ENCODE assay signal across 18 cellular contexts in genomic region chr13:114224201-114224600, GRCh38. TPM values are rescaled to one million over a fixed set of nuclear protein-coding genes. Genes with fewer than 3 reads are reported as not detected.
DNase-seq lines count a peak whose midpoint lies in the region; ATAC-seq and TF ChIP-seq lines count a peak whose summit lies in the region.
"Had no signal": no experiment of that assay in that cellular context is flagged by ENCODE, and none has a peak within 500 bp of the region (broad histone marks: within the 10 kb centered on the region; RNA-seq: fewer than 3 reads in every experiment).

No MANE protein-coding gene starts in this region.

- H3K18ac ChIP-seq in neuronal stem cell (ENCODE audit: low read length) = no peak overlapping the region

- H2AK5ac ChIP-seq in neuronal stem cell (ENCODE audit: low read depth, low read length) = no peak overlapping the region

- H3K4me3 Mint-ChIP-seq in activated naive CD8-positive, alpha-beta T cell = no peak overlapping the region
- H3K4me3 Mint-ChIP-seq in activated naive CD8-positive, alpha-beta T cell treated with anti-CD3 and anti-CD28 coated beads, Interleukin-2, amount 50 U/mL, for 24 hours = no peak overlapping the region
- H3K4me3 Mint-ChIP-seq in T-helper 17 cell (no peak overlapping the region), osteocyte (ENCODE audit: unreplicated experiment) (no peak overlapping the region)
- H3K4me3 Mint-ChIP-seq: CD14-positive monocyte had no signal

- H4K8ac ChIP-seq in neuronal stem cell (ENCODE audit: low read depth, low read length) = no peak overlapping the region

- H2BK120ac ChIP-seq in neuronal stem cell (ENCODE audit: low read depth, low read length) = no peak overlapping the region

- no peaks in the 10 kb centered on the region for H3K79me1 ChIP-seq in neuronal stem cell (ENCODE audit: low read depth, low read length)

- TF ChIP-seq CTCF in osteocyte (IDR thresholded peaks at IDR 0.05) = no peak

- no peak for DNase-seq in activated naive CD8-positive, alpha-beta T cell treated with anti-CD3 and anti-CD28 coated beads, Interleukin-2, amount 50 U/mL, for 24 hours
- DNase-seq in T-helper 17 cell (no peak), islet precursor cell (peak; percentile 32), neuronal stem cell (ENCODE audit: low spot score) (no peak), glomerular visceral epithelial cell (ENCODE audit: extremely low spot score) (no peak), osteocyte (ENCODE audit: extremely low spot score, unreplicated experiment) (no peak), NCI-H2081 (lab: John Stamatoyannopoulos, UW) (no peak)
- DNase-seq: DMS79 had no signal

- H4K91ac ChIP-seq in neuronal stem cell (ENCODE audit: low read depth, low read length, poor library complexity) = no peak overlapping the region

- peaks cover 2 to 4% of the 10 kb centered on the region in 2 donors for H3K4me1 ChIP-seq in neuronal stem cell (ENCODE audit: control insufficient read depth in 2 of 2, insufficient read depth in 1 of 2, low read depth in 1 of 2, low read length in 2 of 2)
- H3K4me1 ChIP-seq: HAP-1 had no signal

- no peaks in the 10 kb centered on the region for H3K9me3 Mint-ChIP-seq in activated naive CD8-positive, alpha-beta T cell (ENCODE audit: low read depth)
- H3K9me3 Mint-ChIP-seq in activated naive CD8-positive, alpha-beta T cell treated with anti-CD3 and anti-CD28 coated beads, Interleukin-2, amount 50 U/mL, for 24 hours = no peaks in the 10 kb centered on the region
- no peaks in the 10 kb centered on the region for H3K9me3 Mint-ChIP-seq in osteocyte (ENCODE audit: unreplicated experiment)
- H3K9me3 Mint-ChIP-seq: CD14-positive monocyte had no signal

- H2AFZ ChIP-seq in neuronal stem cell (ENCODE audit: low read length) = peak overlapping the region; percentile 17

- no peak overlapping the region for H3K9ac ChIP-seq in neuronal stem cell (ENCODE audit: low read depth, low read length, poor library complexity)

- H3K27me3 Mint-ChIP-seq in activated naive CD8-positive, alpha-beta T cell = no peaks in the 10 kb centered on the region
- H3K27me3 Mint-ChIP-seq in activated naive CD8-positive, alpha-beta T cell treated with anti-CD3 and anti-CD28 coated beads, Interleukin-2, amount 50 U/mL, for 24 hours = no peaks in the 10 kb centered on the region
- H3K27me3 Mint-ChIP-seq in T-helper 17 cell = no peaks in the 10 kb centered on the region
- peaks cover 7% of the 10 kb centered on the region for H3K27me3 Mint-ChIP-seq in osteocyte (ENCODE audit: unreplicated experiment)

- H3K4me1 Mint-ChIP-seq in activated naive CD8-positive, alpha-beta T cell (ENCODE audit: low read depth) = peaks cover 74% of the 10 kb centered on the region
- H3K4me1 Mint-ChIP-seq in activated naive CD8-positive, alpha-beta T cell treated with anti-CD3 and anti-CD28 coated beads, Interleukin-2, amount 50 U/mL, for 24 hours = peaks cover 63% of the 10 kb centered on the region
- peaks cover 41% of the 10 kb centered on the region for H3K4me1 Mint-ChIP-seq in T-helper 17 cell
- H3K4me1 Mint-ChIP-seq in osteocyte (ENCODE audit: unreplicated experiment) = peaks cover 15% of the 10 kb centered on the region

- H2BK15ac ChIP-seq in neuronal stem cell (ENCODE audit: low read length) = no peak overlapping the region

- H3K14ac ChIP-seq in neuronal stem cell (ENCODE audit: low read length) = no peak overlapping the region

- no peak overlapping the region for H3K27ac ChIP-seq in neuronal stem cell (replicated peaks; ENCODE audit: low read length)
- H3K27ac ChIP-seq: 22Rv1 had no signal

- H3K4me3 ChIP-seq in neuronal stem cell (ENCODE audit: low read length in 2 of 2) = no peak overlapping the region
- H3K4me3 ChIP-seq: GM12878, HAP-1 had no signal

- H3K23ac ChIP-seq in neuronal stem cell (ENCODE audit: low read depth, low read length, poor library complexity) = no peak overlapping the region

- peak overlapping the region; percentile 89 for H3K27ac Mint-ChIP-seq in activated naive CD8-positive, alpha-beta T cell
- no peak overlapping the region for H3K27ac Mint-ChIP-seq in activated naive CD8-positive, alpha-beta T cell treated with anti-CD3 and anti-CD28 coated beads, Interleukin-2, amount 50 U/mL, for 24 hours
- H3K27ac Mint-ChIP-seq in T-helper 17 cell (peak overlapping the region; percentile 93), osteocyte (ENCODE audit: unreplicated experiment) (no peak overlapping the region)

- WGBS in neuronal stem cell (ENCODE audit: extremely low coverage in 2 of 2, insufficient read length in 2 of 2, insufficient replicate concordance in 1 of 2), 2 donors = no CpG with 5 or more reads among the region's 13 CpGs

- no peak overlapping the region for H2BK12ac ChIP-seq in neuronal stem cell (ENCODE audit: low read length)

- no peak overlapping the region for H2BK5ac ChIP-seq in neuronal stem cell (ENCODE audit: low read length)

- H3K36me3 ChIP-seq in neuronal stem cell (replicated peaks in 1 of 2; ENCODE audit: control insufficient read depth in 2 of 2, insufficient read depth in 2 of 2, low read length in 2 of 2) = no peaks in the 10 kb centered on the region
- H3K36me3 ChIP-seq: HAP-1 had no signal

- H3K9me3 ChIP-seq in T-helper 17 cell (ENCODE audit: control insufficient read depth, low read length, poor library complexity, severe bottlenecking) (no peaks in the 10 kb centered on the region), neuronal stem cell (replicated peaks in 1 of 2; ENCODE audit: control insufficient read depth in 2 of 2, insufficient read depth in 1 of 2, low read depth in 1 of 2, low read length in 2 of 2) (no peaks in the 10 kb centered on the region)
- H3K9me3 ChIP-seq: HAP-1 had no signal

- H3K4ac ChIP-seq in neuronal stem cell (ENCODE audit: low read length) = no peak overlapping the region

- no peaks in the 10 kb centered on the region for H3K36me3 Mint-ChIP-seq in activated naive CD8-positive, alpha-beta T cell
- no peaks in the 10 kb centered on the region for H3K36me3 Mint-ChIP-seq in activated naive CD8-positive, alpha-beta T cell treated with anti-CD3 and anti-CD28 coated beads, Interleukin-2, amount 50 U/mL, for 24 hours (ENCODE audit: low read depth)
- H3K36me3 Mint-ChIP-seq in T-helper 17 cell (ENCODE audit: low read depth) (peaks cover 2% of the 10 kb centered on the region), osteocyte (ENCODE audit: unreplicated experiment) (no peaks in the 10 kb centered on the region)
- H3K36me3 Mint-ChIP-seq: CD14-positive monocyte had no signal

- peaks cover 0 to 6% (median 3%) of the 10 kb centered on the region in 3 experiments for H3K27me3 ChIP-seq in neuronal stem cell (ENCODE audit: control insufficient read depth in 3 of 3, insufficient read depth in 3 of 3, low read depth in 1 of 3, low read length in 3 of 3)

- ATAC-seq in activated naive CD8-positive, alpha-beta T cell treated with anti-CD3 and anti-CD28 coated beads, Interleukin-2, amount 50 U/mL, for 24 hours = no peak
- ATAC-seq in T-helper 17 cell = no peak
- ATAC-seq: GM12878, HepG2 had no signal

- no peak overlapping the region for H3K4me2 ChIP-seq in neuronal stem cell (ENCODE audit: insufficient read depth, low read length, poor library complexity, severe bottlenecking)

RNA-seq across cellular contexts. Expression of gene CDC16, which starts 10.5 kb away (rescaled TPM):
- total RNA-seq in T-helper 17 cell (10 to 100 TPM; 47.8 to 69.3 TPM), osteocyte (72.6 and 73.7 TPM in 2 replicates)
- polyA plus RNA-seq in neuronal stem cell (2013, experiment 1 of 2) = 47.5 TPM
- polyA plus RNA-seq in neuronal stem cell (2013, experiment 2 of 2) = 48.2 TPM

RNA-seq across cellular contexts. Expression of gene CFAP97D2, which starts 45.1 kb away (rescaled TPM):
- not detected for total RNA-seq in T-helper 17 cell
- 0.22 TPM for polyA plus RNA-seq in neuronal stem cell (2013, experiment 1 of 2)
- 0.11 TPM for polyA plus RNA-seq in neuronal stem cell (2013, experiment 2 of 2)
- total RNA-seq in osteocyte = not detected in 2 replicates
- total RNA-seq: A673, G401, GM12878, H1, HepG2 had no signal
- polyA plus RNA-seq: BJ, GM12878, H1, HepG2 had no signal

RNA-seq across cellular contexts. Expression of gene UPF3A, which starts 57.2 kb away (rescaled TPM):
- 10 to 100 TPM; 33.2 to 52.4 TPM for total RNA-seq in T-helper 17 cell
- 79.9 TPM for polyA plus RNA-seq in neuronal stem cell (2013, experiment 1 of 2)
- polyA plus RNA-seq in neuronal stem cell (2013, experiment 2 of 2) = 78.4 TPM
- total RNA-seq in osteocyte = 55.3 and 63.1 TPM in 2 replicates

Comparison
In these comparisons a context has a peak if more than half of its experiments do, and no peak if none do; other contexts are left out.
1. H3K27ac Mint-ChIP-seq: peak in activated naive CD8-positive, alpha-beta T cell (single experiment) and T-helper 17 cell (single experiment); none in activated naive CD8-positive, alpha-beta T cell treated with anti-CD3 and anti-CD28 coated beads, Interleukin-2, amount 50 U/mL, for 24 hours (single experiment) and osteocyte (single experiment).